ENCODE assay signal across 7 cellular contexts in genomic region chr12:46370792-46371717, GRCh38. TPM values are rescaled to one million over a fixed set of nuclear protein-coding genes. Genes with fewer than 3 reads are reported as not detected.
DNase-seq lines count a peak whose midpoint lies in the region; ATAC-seq, FAIRE-seq and TF ChIP-seq lines count a peak whose summit lies in the region.

No MANE protein-coding gene starts in this region.

- peak overlapping the region; percentile 99 for H3K4me3 Mint-ChIP-seq in astrocyte (ENCODE audit: unreplicated experiment)

- peak overlapping the region; percentile 96 for H3K4me3 ChIP-seq in astrocyte (ENCODE audit: insufficient read depth, low read depth, low read length)

- ATAC-seq in HG02870 (IDR thresholded peaks at IDR 0.05; ENCODE audit: unreplicated experiment) (peak; percentile 53), sciatic nerve (peak; percentile 86)

- H3K79me2 ChIP-seq in astrocyte (ENCODE audit: insufficient read depth, low read length) = peaks cover 69% of the 10 kb centered on the region

- peak overlapping the region; percentile 99 for H3K4me2 ChIP-seq in astrocyte (ENCODE audit: low read length)

- H3K4me1 Mint-ChIP-seq in astrocyte (ENCODE audit: low read depth, unreplicated experiment) = peaks cover 21% of the 10 kb centered on the region

- peak; percentile 80 for FAIRE-seq in GM18507 (lab: Jason Lieb, UNC)
- no peak for FAIRE-seq in astrocyte (lab: Jason Lieb, UNC)

- peaks cover 26% of the 10 kb centered on the region for H3K36me3 Mint-ChIP-seq in astrocyte (ENCODE audit: low read depth, unreplicated experiment)

- DNase-seq in GM18507 (ENCODE audit: extremely low spot score, insufficient read length, low read depth) (peak; percentile 73), NCI-H1694 (lab: John Stamatoyannopoulos, UW) (peak; percentile 34), T-helper 9 cell (peak; percentile 94), astrocyte (ENCODE audit: low read depth) (peak; percentile 66), hippocampal formation (lab: John Stamatoyannopoulos, UW) (peak; percentile 88 to 91), sciatic nerve (ENCODE audit: low spot score) (peak; percentile 95)

- intact Hi-C loops in sciatic nerve (cut with DNase I) = no loop called here

- H4K20me1 ChIP-seq in astrocyte (ENCODE audit: insufficient read depth, low read length) = peaks cover 64% of the 10 kb centered on the region

- H3K36me3 ChIP-seq in astrocyte (ENCODE audit: insufficient read depth, low read length) = peaks cover 50% of the 10 kb centered on the region

- peaks cover 44% of the 10 kb centered on the region for H3K4me1 ChIP-seq in astrocyte (ENCODE audit: insufficient read depth, low read length)

- H3K9me3 Mint-ChIP-seq in astrocyte (ENCODE audit: unreplicated experiment) = no peaks in the 10 kb centered on the region

- peak overlapping the region; percentile 98 for H3K27ac Mint-ChIP-seq in astrocyte (ENCODE audit: unreplicated experiment)

- no peaks in the 10 kb centered on the region for H3K27me3 ChIP-seq in astrocyte (ENCODE audit: insufficient read depth, low read length)

- H3K27me3 Mint-ChIP-seq in astrocyte (ENCODE audit: low read depth, unreplicated experiment) = no peaks in the 10 kb centered on the region

- H2AFZ ChIP-seq in astrocyte (ENCODE audit: low read depth, low read length) = no peak overlapping the region

- H3K9me3 ChIP-seq in astrocyte (ENCODE audit: insufficient read depth, low read depth, low read length) = no peaks in the 10 kb centered on the region

- H3K9ac ChIP-seq in astrocyte (ENCODE audit: low read length) = peak overlapping the region; percentile 97

- TF ChIP-seq CTCF in astrocyte (IDR thresholded peaks at IDR 0.05; ENCODE audit: insufficient read depth, low read depth, low read length) = no peak

- peak overlapping the region; percentile 97 for H3K27ac ChIP-seq in astrocyte (ENCODE audit: low read depth, low read length)

RNA-seq across cellular contexts. Expression of gene SLC38A2, which starts 1.5 kb away (rescaled TPM):
- total RNA-seq in astrocyte (378 and 421 TPM in 2 replicates), sciatic nerve (285 TPM)

Comparison
In these comparisons a context has a peak if more than half of its experiments do, and no peak if none do; other contexts are left out.
1. Peak in every context shown above with its lines: DNase-seq, ATAC-seq, H3K4me3 ChIP-seq and H3K27ac ChIP-seq.
2. DNase-seq: peak in every context shown above with its lines; median percentile 95 in sciatic nerve; 94 in T-helper 9 cell; 90 in hippocampal formation; 73 in GM18507; 66 in astrocyte; 34 in NCI-H1694.